16 cellular contexts compared by ENCODE assay signal in the genomic region with DNA sequence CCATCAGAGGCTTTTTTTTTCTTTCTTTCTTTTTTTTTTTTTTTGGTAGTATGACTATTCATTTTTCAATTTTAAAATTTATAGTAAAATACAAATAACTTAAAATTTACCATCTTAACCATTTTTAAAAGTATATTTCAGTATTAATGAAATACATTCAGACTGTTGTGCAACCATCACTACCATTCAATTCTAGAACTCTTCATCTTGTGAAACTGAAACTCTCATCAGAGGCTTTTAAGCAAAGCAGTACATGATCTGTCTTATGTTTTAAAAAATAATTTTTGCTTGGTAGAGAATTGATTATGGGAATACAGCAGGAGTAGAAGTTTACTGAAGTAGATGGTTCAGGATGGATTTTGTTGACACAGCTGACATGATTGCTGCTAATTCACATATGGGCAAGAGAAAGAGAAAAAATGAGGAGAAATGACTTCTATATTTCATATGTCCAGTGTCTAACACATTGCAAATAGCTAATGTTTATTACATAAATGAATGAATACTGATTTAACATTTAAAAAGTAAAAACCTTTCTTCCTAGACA. TPM values are rescaled to one million over a fixed set of nuclear protein-coding genes. Genes with fewer than 3 reads are reported as not detected.
A peak's percentile ranks its signal among the peaks of the same experiment; 100 is the strongest.
DNase-seq lines count a peak whose midpoint lies in the region; ATAC-seq and TF ChIP-seq lines count a peak whose summit lies in the region.
"Had no signal": no experiment of that assay in that cellular context is flagged by ENCODE, and none has a peak within 500 bp of the region (broad histone marks: within the 10 kb centered on the region; RNA-seq: fewer than 3 reads in every experiment).

No MANE protein-coding gene starts in this region.

- TF ChIP-seq POLR2A in transverse colon (IDR thresholded peaks at IDR 0.05) = no peak

- POLR2A ChIA-PET in activated CD8-positive, alpha-beta T cell treated with anti-CD3 and anti-CD28 coated beads, Interleukin-2, amount 10 ng/mL, durations not matched to agents 7 days and 5 days (lab: Charles Lee) = no interaction called here

- H3K4me1 ChIP-seq in KMS-11 (ENCODE audit: low read depth, poor library complexity, severe bottlenecking) (peaks cover 61% of the 10 kb centered on the region), transverse colon (no peaks in the 10 kb centered on the region), mucosa of descending colon (ENCODE audit: low read depth) (no peaks in the 10 kb centered on the region)
- H3K4me1 ChIP-seq: BLaER1 had no signal

- in situ Hi-C loops in transverse colon (cut with MboI; ENCODE audit: low pct_ligation_motif_present in 1 of 4, low pct_unique_long_range_greater_than_20kb in 1 of 4, low sequenced_read_pairs in 3 of 4) = no loop called here

- no peak overlapping the region for H3K4me3 Mint-ChIP-seq in stimulated activated memory B cell treated with anti-CD40 and anti-IgM and Interleukin-4, amounts not matched to agents 10 μg/mL and 1 μg/mL and 100 μg/mL, for 72 hours
- no peak overlapping the region for H3K4me3 Mint-ChIP-seq in activated CD8-positive, alpha-beta T cell treated with anti-CD3 and anti-CD28 coated beads, Interleukin-2, amount 10 ng/mL, durations not matched to agents 7 days and 5 days
- H3K4me3 Mint-ChIP-seq: activated naive CD4-positive, alpha-beta T cell treated with anti-CD3 and anti-CD28 coated beads, Interleukin-2, amount 10 ng/mL, durations not matched to agents 7 days and 5 days had no signal

- H3K27me3 Mint-ChIP-seq in stimulated activated memory B cell treated with anti-CD40 and anti-IgM and Interleukin-4, amounts not matched to agents 10 μg/mL and 1 μg/mL and 100 μg/mL, for 72 hours = no peaks in the 10 kb centered on the region
- peaks cover 5% of the 10 kb centered on the region for H3K27me3 Mint-ChIP-seq in activated CD8-positive, alpha-beta T cell treated with anti-CD3 and anti-CD28 coated beads, Interleukin-2, amount 10 ng/mL, durations not matched to agents 7 days and 5 days (ENCODE audit: low read depth)
- H3K27me3 Mint-ChIP-seq: activated naive CD4-positive, alpha-beta T cell treated with anti-CD3 and anti-CD28 coated beads, Interleukin-2, amount 10 ng/mL, durations not matched to agents 7 days and 5 days had no signal

- H3K4me3 ChIP-seq in KMS-11 (IDR thresholded peaks at IDR 0.05; ENCODE audit: insufficient read depth, low read depth, low read length) (no peak overlapping the region), transverse colon (no peak overlapping the region), mucosa of descending colon (no peak overlapping the region)
- H3K4me3 ChIP-seq: BLaER1, GM23248 had no signal

- TF ChIP-seq CTCF in KMS-11 (conservative IDR thresholded peaks at IDR 0.05; ENCODE audit: low read depth, low read length) (no peak), transverse colon (IDR thresholded peaks at IDR 0.05) (no peak), mucosa of descending colon (IDR thresholded peaks at IDR 0.05) (no peak)

- no peaks in the 10 kb centered on the region for H3K9me3 ChIP-seq in transverse colon
- no peaks in the 10 kb centered on the region for H3K9me3 ChIP-seq in mucosa of descending colon
- H3K9me3 ChIP-seq: BLaER1 had no signal

- no peak overlapping the region for H3K9ac ChIP-seq in KMS-11
- H3K9ac ChIP-seq: BLaER1, GM23248 had no signal

- intact Hi-C loops in transverse colon (cut with DNase I; ENCODE audit: low total_unique reads) (no loop called here), mucosa of descending colon (cut with DNase I, micrococcal nuclease) (no loop called here)

- no peak for TF ChIP-seq EP300 in transverse colon (IDR thresholded peaks at IDR 0.05; ENCODE audit: low read depth)

- H3K79me2 ChIP-seq in KMS-11 (ENCODE audit: insufficient read depth, low read depth) = no peaks in the 10 kb centered on the region

- no peaks in the 10 kb centered on the region for H3K9me3 Mint-ChIP-seq in stimulated activated memory B cell treated with anti-CD40 and anti-IgM and Interleukin-4, amounts not matched to agents 10 μg/mL and 1 μg/mL and 100 μg/mL, for 72 hours
- no peaks in the 10 kb centered on the region for H3K9me3 Mint-ChIP-seq in activated CD8-positive, alpha-beta T cell treated with anti-CD3 and anti-CD28 coated beads, Interleukin-2, amount 10 ng/mL, durations not matched to agents 7 days and 5 days (ENCODE audit: insufficient read depth)
- H3K9me3 Mint-ChIP-seq: activated naive CD4-positive, alpha-beta T cell treated with anti-CD3 and anti-CD28 coated beads, Interleukin-2, amount 10 ng/mL, durations not matched to agents 7 days and 5 days had no signal

- no peak overlapping the region for H2AFZ ChIP-seq in KMS-11 (ENCODE audit: low read depth)
- H2AFZ ChIP-seq: GM23248 had no signal

- no peaks in the 10 kb centered on the region for H4K20me1 ChIP-seq in KMS-11 (ENCODE audit: insufficient read depth)
- H4K20me1 ChIP-seq: BLaER1 had no signal

- H3K4me2 ChIP-seq in KMS-11 = peak overlapping the region; percentile 43
- H3K4me2 ChIP-seq: BLaER1 had no signal

- CTCF ChIA-PET in activated CD8-positive, alpha-beta T cell treated with anti-CD3 and anti-CD28 coated beads, Interleukin-2, amount 10 ng/mL, durations not matched to agents 7 days and 5 days (lab: Charles Lee) = no interaction called here

- H3K27ac ChIP-seq in KMS-11 (no peak overlapping the region; the same call in 1 of the 2 replicates), transverse colon (no peak overlapping the region)
- H3K27ac ChIP-seq: BLaER1, brain microvascular endothelial cell, GM23248 had no signal

- no peaks in the 10 kb centered on the region for H3K4me1 Mint-ChIP-seq in stimulated activated memory B cell treated with anti-CD40 and anti-IgM and Interleukin-4, amounts not matched to agents 10 μg/mL and 1 μg/mL and 100 μg/mL, for 72 hours
- H3K4me1 Mint-ChIP-seq in activated CD8-positive, alpha-beta T cell treated with anti-CD3 and anti-CD28 coated beads, Interleukin-2, amount 10 ng/mL, durations not matched to agents 7 days and 5 days (ENCODE audit: low read depth) = peaks cover 2% of the 10 kb centered on the region

- DNase-seq in activated CD8-positive, alpha-beta T cell treated with anti-CD3 and anti-CD28 coated beads, Interleukin-2, amount 10 ng/mL, durations not matched to agents 7 days and 5 days = no peak
- DNase-seq in transverse colon (no peak), mucosa of descending colon (no peak)
- DNase-seq: activated naive CD4-positive, alpha-beta T cell treated with anti-CD3 and anti-CD28 coated beads, Interleukin-2, amount 10 ng/mL, durations not matched to agents 7 days and 5 days; brain microvascular endothelial cell; effector CD4-positive, alpha-beta T cell; GM23248; NCI-H1105 treated with DMSO at 0.1 percent for 48 hours; NCI-H345; occipital lobe had no signal

- H3K27me3 ChIP-seq in KMS-11 (ENCODE audit: insufficient read depth, low read depth) (no peaks in the 10 kb centered on the region), transverse colon (no peaks in the 10 kb centered on the region)
- H3K27me3 ChIP-seq: BLaER1, brain microvascular endothelial cell had no signal

- no peaks in the 10 kb centered on the region for H3K36me3 Mint-ChIP-seq in stimulated activated memory B cell treated with anti-CD40 and anti-IgM and Interleukin-4, amounts not matched to agents 10 μg/mL and 1 μg/mL and 100 μg/mL, for 72 hours
- no peaks in the 10 kb centered on the region for H3K36me3 Mint-ChIP-seq in activated CD8-positive, alpha-beta T cell treated with anti-CD3 and anti-CD28 coated beads, Interleukin-2, amount 10 ng/mL, durations not matched to agents 7 days and 5 days (ENCODE audit: low read depth)
- H3K36me3 Mint-ChIP-seq: activated naive CD4-positive, alpha-beta T cell treated with anti-CD3 and anti-CD28 coated beads, Interleukin-2, amount 10 ng/mL, durations not matched to agents 7 days and 5 days had no signal

- H3K36me3 ChIP-seq in KMS-11 (ENCODE audit: insufficient read depth) (no peaks in the 10 kb centered on the region), transverse colon (no peaks in the 10 kb centered on the region), mucosa of descending colon (ENCODE audit: low read depth) (no peaks in the 10 kb centered on the region)
- H3K36me3 ChIP-seq: BLaER1, brain microvascular endothelial cell had no signal

- ATAC-seq in GM18861 (IDR thresholded peaks at IDR 0.05; ENCODE audit: unreplicated experiment) (peak; percentile 45), GM21360 (IDR thresholded peaks at IDR 0.05; ENCODE audit: unreplicated experiment) (peak; percentile 35), HG02938 (IDR thresholded peaks at IDR 0.05; ENCODE audit: unreplicated experiment) (peak; percentile 58), mucosa of descending colon (no peak)
- ATAC-seq in stimulated activated memory B cell treated with anti-CD40 and anti-IgM and Interleukin-4, amounts not matched to agents 10 μg/mL and 1 μg/mL and 100 μg/mL, for 72 hours = no peak
- no peak for ATAC-seq in activated CD8-positive, alpha-beta T cell treated with anti-CD3 and anti-CD28 coated beads, Interleukin-2, amount 10 ng/mL, durations not matched to agents 7 days and 5 days

- no peak overlapping the region for H3K27ac Mint-ChIP-seq in stimulated activated memory B cell treated with anti-CD40 and anti-IgM and Interleukin-4, amounts not matched to agents 10 μg/mL and 1 μg/mL and 100 μg/mL, for 72 hours
- no peak overlapping the region for H3K27ac Mint-ChIP-seq in activated CD8-positive, alpha-beta T cell treated with anti-CD3 and anti-CD28 coated beads, Interleukin-2, amount 10 ng/mL, durations not matched to agents 7 days and 5 days
- H3K27ac Mint-ChIP-seq: activated naive CD4-positive, alpha-beta T cell treated with anti-CD3 and anti-CD28 coated beads, Interleukin-2, amount 10 ng/mL, durations not matched to agents 7 days and 5 days had no signal

RNA-seq across cellular contexts. Expression of gene ELOVL7, which starts 13.4 kb away (rescaled TPM):
- under 1 TPM; 0.26 to 0.34 TPM for total RNA-seq in activated CD8-positive, alpha-beta T cell treated with anti-CD3 and anti-CD28 coated beads, Interleukin-2, amount 10 ng/mL, durations not matched to agents 7 days and 5 days
- total RNA-seq in transverse colon (10 to 100 TPM in 3 of 4 donors, 1 to 10 TPM in 1; 1.2 to 17.1 (median 14.4) TPM), mucosa of descending colon (10 to 100 TPM in 2 of 3 donors, 1 to 10 TPM in 1; 8.9 to 33.7 (median 15.9) TPM)
- total RNA-seq: GM23248 had no signal

Comparison
In these comparisons a context has a peak if more than half of its experiments do, and no peak if none do; other contexts are left out.
1. ATAC-seq: peak in GM18861 (single experiment), GM21360 (single experiment) and HG02938 (single experiment); none in stimulated activated memory B cell treated with anti-CD40 and anti-IgM and Interleukin-4, amounts not matched to agents 10 μg/mL and 1 μg/mL and 100 μg/mL, for 72 hours (single experiment), activated CD8-positive, alpha-beta T cell treated with anti-CD3 and anti-CD28 coated beads, Interleukin-2, amount 10 ng/mL, durations not matched to agents 7 days and 5 days (single experiment) and mucosa of descending colon (single experiment).